18 cellular contexts compared by ENCODE assay signal in genomic region chr19:6164906-6165531, GRCh38. TPM values are rescaled to one million over a fixed set of nuclear protein-coding genes. Genes with fewer than 3 reads are reported as not detected.
A peak's percentile ranks its signal among the peaks of the same experiment; 100 is the strongest.
DNase-seq lines count a peak whose midpoint lies in the region; ATAC-seq and TF ChIP-seq lines count a peak whose summit lies in the region.
"Had no signal": no experiment of that assay in that cellular context is flagged by ENCODE, and none has a peak within 500 bp of the region (broad histone marks: within the 10 kb centered on the region; RNA-seq: fewer than 3 reads in every experiment).

No MANE protein-coding gene starts in this region.

- intact Hi-C loops in MCF 10A (cut with micrococcal nuclease) = no loop called here
- intact Hi-C loops in breast epithelium (cut with DNase I; ENCODE audit: low total_unique reads) = loop anchor here (5.0 kb wide), 1 partner anchor 1988 kb away; no protein-coding TSS in a partner anchor

- peaks cover 12% of the 10 kb centered on the region for H3K27me3 Mint-ChIP-seq in MCF 10A (ENCODE audit: insufficient read depth, unreplicated experiment)
- H3K27me3 Mint-ChIP-seq in neural progenitor cell (ENCODE audit: insufficient read depth, low read depth) = peaks cover 8% of the 10 kb centered on the region
- peaks cover 9% of the 10 kb centered on the region for H3K27me3 Mint-ChIP-seq in activated CD4-positive, alpha-beta T cell treated with anti-CD3 and anti-CD28 coated beads, Interleukin-2, amount 10 ng/mL, durations not matched to agents 7 days and 5 days

- peaks cover 6% of the 10 kb centered on the region for H3K4me1 Mint-ChIP-seq in MCF 10A (ENCODE audit: insufficient read depth, unreplicated experiment)
- no peaks in the 10 kb centered on the region for H3K4me1 Mint-ChIP-seq in neural progenitor cell
- H3K4me1 Mint-ChIP-seq in activated CD4-positive, alpha-beta T cell treated with anti-CD3 and anti-CD28 coated beads, Interleukin-2, amount 10 ng/mL, durations not matched to agents 7 days and 5 days = peaks cover 14% of the 10 kb centered on the region

- H3K4me3 ChIP-seq in breast epithelium = no peak overlapping the region
- H3K4me3 ChIP-seq in coronary artery = no peak overlapping the region
- H3K4me3 ChIP-seq in neural progenitor cell = no peak overlapping the region
- H3K4me3 ChIP-seq: BLaER1 treated with 17β-estradiol and CSF1 and Interleukin-3, amounts not matched to agents 10 nM and 100 nM had no signal

- POLR2A ChIA-PET in MCF 10A (lab: Yijun Ruan, JAX) (no interaction called here), RWPE1 (lab: Yijun Ruan, JAX; ENCODE audit: low non-redundant PET) (no interaction called here)
- POLR2A ChIA-PET in activated CD4-positive, alpha-beta T cell treated with anti-CD3 and anti-CD28 coated beads, Interleukin-2, amount 10 ng/mL, durations not matched to agents 7 days and 5 days (lab: Charles Lee) = no interaction called here

- CTCF ChIA-PET in MCF 10A (lab: Yijun Ruan, JAX) (interaction anchor here (0.7 to 1.0 kb wide), 3 partner anchors 22 to 227 kb away, joined by 3 to 5 read pairs (median 4); no protein-coding TSS in a partner anchor), RWPE1 (lab: Yijun Ruan, JAX) (interaction anchor here (0.6 kb wide), 1 partner anchor 24 kb away, joined by 3 read pairs; no protein-coding TSS in a partner anchor)
- CTCF ChIA-PET in activated CD4-positive, alpha-beta T cell treated with anti-CD3 and anti-CD28 coated beads, Interleukin-2, amount 10 ng/mL, durations not matched to agents 7 days and 5 days (lab: Charles Lee) = no interaction called here

- no peak overlapping the region for H2AFZ ChIP-seq in neural progenitor cell (replicated peaks)

- no peak overlapping the region for H3K4me2 ChIP-seq in neural progenitor cell
- H3K4me2 ChIP-seq: BLaER1 treated with 17β-estradiol and CSF1 and Interleukin-3, amounts not matched to agents 10 nM and 100 nM had no signal

- TF ChIP-seq POLR2A in breast epithelium (IDR thresholded peaks at IDR 0.05) = no peak

- no TSS peak for BruUV-seq in MCF 10A (replicated peaks; lab: Mats Ljungman, UMichigan)

- no peak overlapping the region for H3K9ac ChIP-seq in neural progenitor cell
- H3K9ac ChIP-seq: BLaER1 treated with 17β-estradiol and CSF1 and Interleukin-3, amounts not matched to agents 10 nM and 100 nM had no signal

- H3K9me3 Mint-ChIP-seq in MCF 10A (ENCODE audit: unreplicated experiment) (peaks cover 7% of the 10 kb centered on the region), neural progenitor cell (peaks cover 34% of the 10 kb centered on the region)
- peaks cover 6% of the 10 kb centered on the region for H3K9me3 Mint-ChIP-seq in activated CD4-positive, alpha-beta T cell treated with anti-CD3 and anti-CD28 coated beads, Interleukin-2, amount 10 ng/mL, durations not matched to agents 7 days and 5 days

- H3K9me3 ChIP-seq in breast epithelium = no peaks in the 10 kb centered on the region
- H3K9me3 ChIP-seq in neural progenitor cell (ENCODE audit: low read depth) = peaks cover 6% of the 10 kb centered on the region

- no peaks in the 10 kb centered on the region for H4K20me1 ChIP-seq in neural progenitor cell (ENCODE audit: low read depth)
- H4K20me1 ChIP-seq: BLaER1 treated with 17β-estradiol and CSF1 and Interleukin-3, amounts not matched to agents 10 nM and 100 nM had no signal

- peak; percentile 4 for DNase-seq in MCF 10A (ENCODE audit: unreplicated experiment)
- DNase-seq in breast epithelium (ENCODE audit: low spot score in 2 of 2) = no peak
- DNase-seq in RWPE1 (ENCODE audit: low spot score) = peak; percentile 16
- peak; percentile 9 for DNase-seq in coronary artery (ENCODE audit: low spot score)
- no peak for DNase-seq in neural progenitor cell (ENCODE audit: low spot score)
- no peak for DNase-seq in activated CD4-positive, alpha-beta T cell treated with anti-CD3 and anti-CD28 coated beads, Interleukin-2, amount 10 ng/mL, durations not matched to agents 7 days and 5 days
- DNase-seq in NCI-H187 (lab: John Stamatoyannopoulos, UW) = no peak
- DNase-seq: GF-D8, H7, NCI-H1048, NCI-H1694, NCI-H446, NCI-H69, SIG-M5 had no signal

- no peaks in the 10 kb centered on the region for H3F3A ChIP-seq in neural progenitor cell (ENCODE audit: low read depth)

- H3K36me3 Mint-ChIP-seq in MCF 10A (ENCODE audit: insufficient read depth, unreplicated experiment) = no peaks in the 10 kb centered on the region
- peaks cover 5% of the 10 kb centered on the region for H3K36me3 Mint-ChIP-seq in neural progenitor cell
- peaks cover 4% of the 10 kb centered on the region for H3K36me3 Mint-ChIP-seq in activated CD4-positive, alpha-beta T cell treated with anti-CD3 and anti-CD28 coated beads, Interleukin-2, amount 10 ng/mL, durations not matched to agents 7 days and 5 days (ENCODE audit: low read depth)
- H3K36me3 Mint-ChIP-seq: IgD-negative memory B cell had no signal

- H3K36me3 ChIP-seq in breast epithelium = no peaks in the 10 kb centered on the region
- no peaks in the 10 kb centered on the region for H3K36me3 ChIP-seq in neural progenitor cell
- H3K36me3 ChIP-seq: BLaER1 treated with 17β-estradiol and CSF1 and Interleukin-3, amounts not matched to agents 10 nM and 100 nM had no signal

- ATAC-seq in GM21360 (IDR thresholded peaks at IDR 0.05; ENCODE audit: unreplicated experiment) = no peak

- no peaks in the 10 kb centered on the region for H3K79me2 ChIP-seq in neural progenitor cell (ENCODE audit: low read depth)

- H3K4me3 Mint-ChIP-seq in MCF 10A (ENCODE audit: unreplicated experiment) (no peak overlapping the region), neural progenitor cell (no peak overlapping the region)
- no peak overlapping the region for H3K4me3 Mint-ChIP-seq in activated CD4-positive, alpha-beta T cell treated with anti-CD3 and anti-CD28 coated beads, Interleukin-2, amount 10 ng/mL, durations not matched to agents 7 days and 5 days
- H3K4me3 Mint-ChIP-seq: IgD-negative memory B cell had no signal

- H3K4me1 ChIP-seq in breast epithelium = no peaks in the 10 kb centered on the region
- H3K4me1 ChIP-seq in neural progenitor cell = no peaks in the 10 kb centered on the region

- TF ChIP-seq CTCF in MCF 10A (IDR thresholded peaks at IDR 0.05; ENCODE audit: unreplicated experiment) (no peak), breast epithelium (IDR thresholded peaks at IDR 0.05) (no peak), RWPE1 (conservative IDR thresholded peaks at IDR 0.05; ENCODE audit: low read depth) (no peak), coronary artery (IDR thresholded peaks at IDR 0.05) (no peak), neural progenitor cell (IDR thresholded peaks at IDR 0.05) (no peak)

- H3K27ac ChIP-seq in breast epithelium (no peak overlapping the region), RWPE1 (no peak overlapping the region), coronary artery (no peak overlapping the region), neural progenitor cell (no peak overlapping the region)
- H3K27ac ChIP-seq: BLaER1 treated with 17β-estradiol and CSF1 and Interleukin-3, amounts not matched to agents 10 nM and 100 nM had no signal

- H3K27ac Mint-ChIP-seq in MCF 10A (ENCODE audit: low read depth, unreplicated experiment) (no peak overlapping the region), neural progenitor cell (peak overlapping the region; percentile 57)
- H3K27ac Mint-ChIP-seq in activated CD4-positive, alpha-beta T cell treated with anti-CD3 and anti-CD28 coated beads, Interleukin-2, amount 10 ng/mL, durations not matched to agents 7 days and 5 days = no peak overlapping the region
- H3K27ac Mint-ChIP-seq: IgD-negative memory B cell had no signal

- H3K27me3 ChIP-seq in breast epithelium (no peaks in the 10 kb centered on the region), neural progenitor cell (no peaks in the 10 kb centered on the region)
- H3K27me3 ChIP-seq: BLaER1 treated with 17β-estradiol and CSF1 and Interleukin-3, amounts not matched to agents 10 nM and 100 nM had no signal

RNA-seq across cellular contexts. Expression of gene ACSBG2, which starts 29.6 kb away (rescaled TPM):
- not detected in 2 replicates for total RNA-seq in MCF 10A (2022)
- under 1 TPM in 2 of 3 donors, not detected in 1; 0.16 to 0.33 TPM for total RNA-seq in breast epithelium
- total RNA-seq in neural progenitor cell (ENCODE audit: low replicate concordance) = not detected in 2 replicates
- not detected for total RNA-seq in activated CD4-positive, alpha-beta T cell treated with anti-CD3 and anti-CD28 coated beads, Interleukin-2, amount 10 ng/mL, durations not matched to agents 7 days and 5 days
- total RNA-seq: H7, RPMI7951 had no signal

RNA-seq across cellular contexts. Expression of gene RFX2, which starts 54.7 kb away (rescaled TPM):
- total RNA-seq in MCF 10A (2022) = 9.9 and 10.7 TPM in 2 replicates
- total RNA-seq in breast epithelium = 10 to 100 TPM in 1 of 3 donors, 1 to 10 TPM in 2; 6.1 to 16.2 (median 9.2) TPM
- 6.2 and 11.0 TPM in 2 replicates for total RNA-seq in neural progenitor cell (ENCODE audit: low replicate concordance)
- 10 to 100 TPM; 10.1 to 10.4 TPM for total RNA-seq in activated CD4-positive, alpha-beta T cell treated with anti-CD3 and anti-CD28 coated beads, Interleukin-2, amount 10 ng/mL, durations not matched to agents 7 days and 5 days

Comparison
In these comparisons a context has a peak if more than half of its experiments do, and no peak if none do; other contexts are left out.
1. DNase-seq: peak in MCF 10A (single experiment), RWPE1 (single experiment) and coronary artery (single experiment); none in breast epithelium (0 of 2), neural progenitor cell (single experiment), activated CD4-positive, alpha-beta T cell treated with anti-CD3 and anti-CD28 coated beads, Interleukin-2, amount 10 ng/mL, durations not matched to agents 7 days and 5 days (single experiment) and NCI-H187 (0 of 2).